ENCODE assay signal across 20 cellular contexts in genomic region chr15:65259367-65259781, GRCh38. TPM values are rescaled to one million over a fixed set of nuclear protein-coding genes. Genes with fewer than 3 reads are reported as not detected.
A peak's percentile ranks its signal among the peaks of the same experiment; 100 is the strongest.
DNase-seq lines count a peak whose midpoint lies in the region; ATAC-seq and TF ChIP-seq lines count a peak whose summit lies in the region.
"Had no signal": no experiment of that assay in that cellular context is flagged by ENCODE, and none has a peak within 500 bp of the region (broad histone marks: within the 10 kb centered on the region; RNA-seq: fewer than 3 reads in every experiment).

No MANE protein-coding gene starts in this region.

- peak; percentile 22 to 28 for ATAC-seq in right cardiac atrium
- ATAC-seq in omental fat pad (ENCODE audit: low FRiP score) = peak; percentile 82
- peak in 1 of 2 donors; percentile 80 for ATAC-seq in upper lobe of left lung (ENCODE audit: low FRiP score in 2 of 2)
- ATAC-seq in HG02973 (IDR thresholded peaks at IDR 0.05; ENCODE audit: unreplicated experiment) = no peak
- no peak for ATAC-seq in HG03039 (IDR thresholded peaks at IDR 0.05; ENCODE audit: unreplicated experiment)
- ATAC-seq: natural killer cell treated with Interleukin-12 subunit alpha and Interleukin-12 subunit beta and Interleukin-15 and Interleukin-18, amount 100 ng/mL, for 72 hours had no signal

- TF ChIP-seq POLR2A in upper lobe of left lung (IDR thresholded peaks at IDR 0.05) = no peak

- H3K36me3 Mint-ChIP-seq in endodermal cell (ENCODE audit: low read depth) = peaks cover 10% of the 10 kb centered on the region

- H3K4me1 ChIP-seq in colonic mucosa (no peaks in the 10 kb centered on the region), right cardiac atrium (ENCODE audit: control insufficient read depth, insufficient read depth, low read length) (no peaks in the 10 kb centered on the region), upper lobe of left lung (peaks cover 0 to 7% (median 6%) of the 10 kb centered on the region in 4 donors), endodermal cell (ENCODE audit: control insufficient read depth, insufficient read depth, low read length) (no peaks in the 10 kb centered on the region)

- TF ChIP-seq CTCF in colonic mucosa (IDR thresholded peaks at IDR 0.05) (no peak), omental fat pad (IDR thresholded peaks at IDR 0.05) (no peak), upper lobe of left lung (IDR thresholded peaks at IDR 0.05) (no peak), endodermal cell (conservative IDR thresholded peaks at IDR 0.05) (no peak)

- no peaks in the 10 kb centered on the region for H3K9me3 ChIP-seq in colonic mucosa
- H3K9me3 ChIP-seq in right cardiac atrium (ENCODE audit: control insufficient read depth, low read length) = no peaks in the 10 kb centered on the region
- no peaks in the 10 kb centered on the region for H3K9me3 ChIP-seq in upper lobe of left lung
- H3K9me3 ChIP-seq in endodermal cell (ENCODE audit: control insufficient read depth, low read length) = no peaks in the 10 kb centered on the region

- H3K36me3 ChIP-seq in colonic mucosa (peaks cover 7% of the 10 kb centered on the region), upper lobe of left lung (peaks cover 8 to 50% (median 20%) of the 10 kb centered on the region in 4 donors), endodermal cell (ENCODE audit: control insufficient read depth, insufficient read depth, low read length) (peaks cover 10% of the 10 kb centered on the region)

- H3K4me3 ChIP-seq in colonic mucosa = no peak overlapping the region
- no peak overlapping the region for H3K4me3 ChIP-seq in right cardiac atrium (ENCODE audit: low read length)
- no peak overlapping the region for H3K4me3 ChIP-seq in upper lobe of left lung
- H3K4me3 ChIP-seq in endodermal cell (ENCODE audit: low read length) = no peak overlapping the region
- H3K4me3 ChIP-seq: SK-N-MC had no signal

- H3K27ac ChIP-seq in colonic mucosa = peak overlapping the region; percentile 43
- peak overlapping the region; percentile 82 for H3K27ac ChIP-seq in right cardiac atrium (ENCODE audit: low read length)
- peak overlapping the region in 3 of 4 donors; percentile 10 to 66 (median 28) for H3K27ac ChIP-seq in upper lobe of left lung
- no peak overlapping the region for H3K27ac ChIP-seq in endodermal cell (ENCODE audit: low read depth, low read length)
- H3K27ac ChIP-seq: epithelial cell of prostate, SK-N-MC had no signal

- TF ChIP-seq EP300 in upper lobe of left lung (IDR thresholded peaks at IDR 0.05) = no peak

- H3K4me1 Mint-ChIP-seq in endodermal cell = no peaks in the 10 kb centered on the region
- H3K4me1 Mint-ChIP-seq: IgD-negative memory B cell had no signal

- intact Hi-C loops in colonic mucosa (cut with DNase I) = no loop called here
- intact Hi-C loops in right cardiac atrium (cut with DNase I) = no loop called here

- H3K4me3 Mint-ChIP-seq in endodermal cell = no peak overlapping the region
- H3K4me3 Mint-ChIP-seq: IgD-negative memory B cell; natural killer cell treated with Interleukin-12 subunit alpha and Interleukin-12 subunit beta and Interleukin-15 and Interleukin-18, amount 100 ng/mL, for 72 hours had no signal

- DNase-seq in colonic mucosa (no peak), right cardiac atrium (peak; percentile 23 to 72 (median 67)), omental fat pad (ENCODE audit: low spot score) (no peak), upper lobe of left lung (no peak), endodermal cell (no peak), COLO668 (lab: John Stamatoyannopoulos, UW; ENCODE audit: unreplicated experiment) (no peak)
- DNase-seq: activated gamma-delta T cell treated with Interleukin-2 at 50 U/mL for 16 hours, MV-4-11, NCI-H2081 treated with DMSO at 0.1 percent for 48 hours, NCI-H526, retina, T1000 had no signal

- no peaks in the 10 kb centered on the region for H3K9me3 Mint-ChIP-seq in endodermal cell
- H3K9me3 Mint-ChIP-seq: IgD-negative memory B cell; natural killer cell treated with Interleukin-12 subunit alpha and Interleukin-12 subunit beta and Interleukin-15 and Interleukin-18, amount 100 ng/mL, for 72 hours had no signal

- no peak overlapping the region for H3K9ac ChIP-seq in colonic mucosa (ENCODE audit: low read depth in 2 of 2, low read length in 2 of 2)
- no peak overlapping the region for H3K9ac ChIP-seq in endodermal cell (ENCODE audit: extremely low read depth, low read length, poor library complexity, severe bottlenecking)

- no peak overlapping the region for H3K27ac Mint-ChIP-seq in endodermal cell
- H3K27ac Mint-ChIP-seq: IgD-negative memory B cell; natural killer cell treated with Interleukin-12 subunit alpha and Interleukin-12 subunit beta and Interleukin-15 and Interleukin-18, amount 100 ng/mL, for 72 hours had no signal

- no peaks in the 10 kb centered on the region for H3K27me3 Mint-ChIP-seq in endodermal cell (ENCODE audit: insufficient read depth)
- H3K27me3 Mint-ChIP-seq: IgD-negative memory B cell; natural killer cell treated with Interleukin-12 subunit alpha and Interleukin-12 subunit beta and Interleukin-15 and Interleukin-18, amount 100 ng/mL, for 72 hours had no signal

- no peaks in the 10 kb centered on the region for H3K27me3 ChIP-seq in colonic mucosa
- no peaks in the 10 kb centered on the region for H3K27me3 ChIP-seq in right cardiac atrium (ENCODE audit: control insufficient read depth, insufficient read depth)
- no peaks in the 10 kb centered on the region for H3K27me3 ChIP-seq in upper lobe of left lung
- no peaks in the 10 kb centered on the region for H3K27me3 ChIP-seq in endodermal cell (ENCODE audit: control insufficient read depth, insufficient read depth, low read length, poor library complexity, severe bottlenecking)

- WGBS in right cardiac atrium = 70% methylated on average over 7 of the region's 7 CpGs
- 76 to 83% methylated on average over 7 of the region's 7 CpGs for WGBS in upper lobe of left lung, 2 donors
- 94 to 95% methylated on average over 7 of the region's 7 CpGs for WGBS in endodermal cell (ENCODE audit: insufficient coverage in 1 of 2, insufficient read length in 1 of 2), 2 experiments

RNA-seq across cellular contexts. Expression of gene PARP16, which starts 27.3 kb away (rescaled TPM):
- total RNA-seq in colonic mucosa (1 to 10 TPM; 9.5 to 9.9 TPM), right cardiac atrium (1 to 10 TPM; 5.2 to 6.1 (median 5.5) TPM), omental fat pad (10 to 100 TPM in 1 of 4 donors, 1 to 10 TPM in 3; 5.6 to 11.0 (median 7.5) TPM), upper lobe of left lung (10 to 100 TPM in 1 of 6 donors, 1 to 10 TPM in 5; 6.3 to 20.6 (median 7.9) TPM), endodermal cell (10 to 100 TPM in 1 of 2 donors, 1 to 10 TPM in 1; 4.3 to 11.6 TPM)
- 4.3 TPM for polyA plus RNA-seq in right cardiac atrium
- polyA plus RNA-seq in endodermal cell (2013, experiment 1 of 2) = 12.7 TPM
- polyA plus RNA-seq in endodermal cell (2013, experiment 2 of 2) = 12.6 TPM

RNA-seq across cellular contexts. Expression of gene RNU5A-1, which starts 36.5 kb away (rescaled TPM):
- total RNA-seq in colonic mucosa (not detected), right cardiac atrium (10 to 100 TPM in 1 of 4 donors, not detected in 3; 12.5 TPM), omental fat pad (not detected), upper lobe of left lung (not detected), endodermal cell (not detected)
- polyA plus RNA-seq in right cardiac atrium = not detected
- polyA plus RNA-seq in endodermal cell (2013, experiment 1 of 2) = 11,210 TPM
- polyA plus RNA-seq in endodermal cell (2013, experiment 2 of 2) = 16,814 TPM
- total RNA-seq: astrocyte; natural killer cell treated with Interleukin-12 subunit alpha and Interleukin-12 subunit beta and Interleukin-15 and Interleukin-18, amount 100 ng/mL, for 72 hours had no signal
- polyA plus RNA-seq: BJ, IgD-negative memory B cell had no signal

RNA-seq across cellular contexts. Expression of gene RNU5B-1, which starts 45.1 kb away (rescaled TPM):
- total RNA-seq in colonic mucosa (10 to 100 TPM in 1 of 2 donors, not detected in 1; 26.1 TPM), right cardiac atrium (10 to 100 TPM; 16.9 to 71.0 (median 42.7) TPM), omental fat pad (not detected), upper lobe of left lung (10 to 100 TPM in 2 of 6 donors, not detected in 4; 22.5 to 38.1 TPM), endodermal cell (10 to 100 TPM in 1 of 2 donors, not detected in 1; 18.6 TPM)
- not detected for polyA plus RNA-seq in right cardiac atrium
- polyA plus RNA-seq in endodermal cell (2013, experiment 1 of 2) = 18,487 TPM
- 28,205 TPM for polyA plus RNA-seq in endodermal cell (2013, experiment 2 of 2)
- total RNA-seq: natural killer cell treated with Interleukin-12 subunit alpha and Interleukin-12 subunit beta and Interleukin-15 and Interleukin-18, amount 100 ng/mL, for 72 hours had no signal
- polyA plus RNA-seq: BJ, IgD-negative memory B cell had no signal

RNA-seq across cellular contexts. Expression of gene CILP, which starts 48.1 kb away (rescaled TPM):
- total RNA-seq in colonic mucosa = 1 to 10 TPM; 3.7 to 8.7 TPM
- total RNA-seq in right cardiac atrium = 1 to 10 TPM; 2.3 to 9.9 (median 4.1) TPM
- 1.3 TPM for polyA plus RNA-seq in right cardiac atrium
- 100 to 1,000 TPM in 2 of 4 donors, 10 to 100 TPM in 2; 27.2 to 434 (median 75.3) TPM for total RNA-seq in omental fat pad
- 1 to 10 TPM; 1.0 to 5.2 (median 2.6) TPM for total RNA-seq in upper lobe of left lung
- total RNA-seq in endodermal cell = under 1 TPM in 1 of 2 donors, not detected in 1; 0.07 TPM
- 0.07 TPM for polyA plus RNA-seq in endodermal cell (2013, experiment 1 of 2)
- 0.08 TPM for polyA plus RNA-seq in endodermal cell (2013, experiment 2 of 2)
- polyA plus RNA-seq: IgD-negative memory B cell had no signal

Comparison
In these comparisons a context has a peak if more than half of its experiments do, and no peak if none do; other contexts are left out.
1. DNase-seq: peak in right cardiac atrium (3 of 3); none in colonic mucosa (single experiment), omental fat pad (single experiment), upper lobe of left lung (0 of 2), endodermal cell (single experiment) and COLO668 (single experiment).
2. ATAC-seq: peak in right cardiac atrium (2 of 2) and omental fat pad (single experiment); none in HG02973 (single experiment) and HG03039 (single experiment).